In the genomic region with DNA sequence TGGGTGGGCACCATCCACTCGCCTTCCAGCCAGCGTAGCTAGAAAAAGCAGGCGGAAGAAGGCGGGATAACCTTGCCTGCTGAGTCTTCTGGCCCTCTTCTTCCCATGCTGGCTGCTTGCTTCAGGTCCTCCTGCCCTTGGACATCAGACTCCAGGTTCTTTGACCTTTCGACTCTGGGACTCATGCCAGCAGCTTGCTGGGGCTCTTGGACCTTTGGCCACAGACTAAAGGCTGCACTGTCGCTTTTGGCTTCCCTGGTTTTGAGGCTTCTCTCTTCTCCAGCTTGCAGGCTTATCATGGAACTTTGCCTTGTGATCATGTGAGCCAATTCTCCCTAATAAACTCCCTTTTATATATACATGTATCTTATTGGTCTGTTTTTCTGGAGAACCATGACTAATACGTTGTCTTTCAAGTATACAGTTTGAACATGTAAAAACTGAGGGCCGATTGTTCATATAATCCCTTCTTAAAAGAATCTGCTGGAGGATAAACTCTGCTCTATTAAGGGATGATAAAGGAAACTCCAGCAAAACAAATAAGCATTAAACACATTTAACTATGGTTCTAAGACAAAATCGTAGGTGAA, we compare ENCODE assay signal across 15 cellular contexts.
"Had no signal": no experiment of that assay in that cellular context is flagged by ENCODE, and none has a peak within 500 bp of the region (broad histone marks: within the 10 kb centered on the region; RNA-seq: fewer than 3 reads in every experiment).

No MANE protein-coding gene starts in this region.

- H3K27me3 ChIP-seq: gastrocnemius medialis, heart right ventricle, right atrium auricular region, suprapubic skin, thyroid gland had no signal

- H3K9me3 ChIP-seq: gastrocnemius medialis, suprapubic skin, thyroid gland had no signal

- H3K4me1 ChIP-seq: gastrocnemius medialis, heart right ventricle, right atrium auricular region, suprapubic skin, thyroid gland had no signal

- H3K4me3 ChIP-seq: coronary artery, gastrocnemius medialis, heart right ventricle, right atrium auricular region, smooth muscle cell, suprapubic skin, thyroid gland had no signal

- DNase-seq: caudate nucleus; effector CD4-positive, alpha-beta T cell; endodermal cell; gastrocnemius medialis; heart right ventricle; immature natural killer cell; mammary epithelial cell; natural killer cell; stimulated activated CD4-positive, alpha-beta T cell treated with anti-CD3 and anti-CD28 coated beads, Interleukin-2, amount 100 ng/mL, for 48 hours; stimulated activated naive CD8-positive, alpha-beta T cell treated with anti-CD3 and anti-CD28 coated beads, Interleukin-15, Interleukin-2, amounts not matched to agents 100 U/mL and 50 U/mL, for 24 hours; thyroid gland had no signal

- H3K4me2 ChIP-seq: smooth muscle cell had no signal

- ATAC-seq: gastrocnemius medialis; heart right ventricle; natural killer cell; stimulated activated naive CD8-positive, alpha-beta T cell treated with anti-CD3 and anti-CD28 coated beads, Interleukin-15, Interleukin-2, amounts not matched to agents 100 U/mL and 50 U/mL, for 24 hours had no signal

- H3K27ac ChIP-seq: coronary artery, gastrocnemius medialis, heart right ventricle, right atrium auricular region, suprapubic skin, thyroid gland had no signal

- H3K36me3 ChIP-seq: gastrocnemius medialis, heart right ventricle, right atrium auricular region, suprapubic skin, thyroid gland had no signal
